ENCODE assay signal across 9 cellular contexts in genomic region chr1:906532-907420, GRCh38. TPM values are rescaled to one million over a fixed set of nuclear protein-coding genes. Genes with fewer than 3 reads are reported as not detected.
DNase-seq lines count a peak whose midpoint lies in the region; ATAC-seq and TF ChIP-seq lines count a peak whose summit lies in the region.
"Had no signal": no experiment of that assay in that cellular context is flagged by ENCODE, and none has a peak within 500 bp of the region (broad histone marks: within the 10 kb centered on the region; RNA-seq: fewer than 3 reads in every experiment).

No MANE protein-coding gene starts in this region.

- H3K9me2 ChIP-seq in HCT116 (ENCODE audit: insufficient read depth): no peaks in the 10 kb centered on the region

- no peak for TF ChIP-seq RAD21 in HCT116 (IDR thresholded peaks at IDR 0.05; ENCODE audit: low read depth)

- ATAC-seq in HCT116: peak; percentile 68
- no peak for ATAC-seq in left ventricle myocardium superior
- ATAC-seq in GM18909 (IDR thresholded peaks at IDR 0.05; ENCODE audit: poor library complexity, unreplicated experiment): no peak
- no peak for ATAC-seq in HG03159 (IDR thresholded peaks at IDR 0.05; ENCODE audit: unreplicated experiment)
- ATAC-seq in HG03196 (IDR thresholded peaks at IDR 0.05; ENCODE audit: unreplicated experiment): no peak

- TF ChIP-seq CTCF in 22Rv1 (IDR thresholded peaks at IDR 0.05): no peak
- TF ChIP-seq CTCF in HCT116 (IDR thresholded peaks at IDR 0.05 in 2 of 3, conservative IDR thresholded peaks at IDR 0.05 in 1 of 3; ENCODE audit: borderline replicate concordance in 1 of 3, insufficient read depth in 1 of 3, low read depth in 2 of 3, low read length in 2 of 3): no peak
- TF ChIP-seq CTCF in WERI-Rb-1 (IDR thresholded peaks at IDR 0.05; ENCODE audit: low read depth, low read length): no peak

- H3K9ac ChIP-seq in HCT116 (ENCODE audit: low read length): peak overlapping the region; percentile 19; the same call in 1 of the 2 replicates

- H3K4me3 ChIP-seq in HCT116 (replicated peaks in 1 of 2; ENCODE audit: low read depth in 1 of 2, low read length in 2 of 2) (no peak overlapping the region), WERI-Rb-1 (ENCODE audit: low read depth, low read length) (no peak overlapping the region)
- H3K4me3 ChIP-seq: uterus had no signal

- peak; percentile 46 for DNase-seq in HCT116 (ENCODE audit: low read depth, low spot score)
- DNase-seq in WERI-Rb-1: no peak
- peak; percentile 35 for DNase-seq in left ventricle myocardium superior
- DNase-seq in stromal cell of bone marrow (ENCODE audit: low read depth): peak; percentile 38

- H2AFZ ChIP-seq in HCT116 (ENCODE audit: low read depth, low read length, poor library complexity, severe bottlenecking): no peak overlapping the region

- CTCF ChIA-PET in HCT116 (lab: Charles Lee): interaction anchor here (1.2 kb wide), 1 partner anchor 31 kb away, joined by 4 read pairs; no protein-coding TSS in a partner anchor

- no peaks in the 10 kb centered on the region for H3K79me2 ChIP-seq in HCT116 (ENCODE audit: insufficient read depth, low read length)

- intact Hi-C loops in HCT116 (cut with micrococcal nuclease) (loop anchor here (1.0 to 2.0 kb wide), 2 partner anchors 17 to 34 kb away; partner anchors contain the start of gene SAMD11), left ventricle myocardium superior (cut with micrococcal nuclease) (no loop called here)

- POLR2A ChIA-PET in HCT116 (lab: Charles Lee): interaction anchor here (0.6 kb wide), 1 partner anchor 10 kb away, joined by 3 read pairs; no protein-coding TSS in a partner anchor

- H3K9me3 ChIP-seq in HCT116 (ENCODE audit: control insufficient read depth in 1 of 2, insufficient read depth in 1 of 2, low read depth in 1 of 2, low read length in 2 of 2) (no peaks in the 10 kb centered on the region), WERI-Rb-1 (ENCODE audit: severe bottlenecking) (no peaks in the 10 kb centered on the region)
- H3K9me3 ChIP-seq: uterus had no signal

- H3K4me2 ChIP-seq in HCT116 (ENCODE audit: low read length): peak overlapping the region; percentile 61

- no peaks in the 10 kb centered on the region for H3K36me3 ChIP-seq in HCT116 (ENCODE audit: control insufficient read depth in 1 of 2, insufficient read depth in 2 of 2, low read length in 2 of 2)
- H3K36me3 ChIP-seq in WERI-Rb-1: peaks cover 14% of the 10 kb centered on the region
- H3K36me3 ChIP-seq: uterus had no signal

- H3K4me1 ChIP-seq in HCT116 (ENCODE audit: control insufficient read depth in 1 of 2, insufficient read depth in 2 of 2, low read length in 2 of 2): peaks cover 35 to 53% of the 10 kb centered on the region in 2 experiments

- BruUV-seq in HCT116 (replicated peaks; lab: Mats Ljungman, UMichigan): no TSS peak

- H3K27ac ChIP-seq in 22Rv1: peak overlapping the region; percentile 62
- H3K27ac ChIP-seq in HCT116 (ENCODE audit: low read depth, low read length): no peak overlapping the region; the same call in 1 of the 2 replicates
- peak overlapping the region; percentile 28; the same call in 1 of the 2 replicates for H3K27ac ChIP-seq in WERI-Rb-1
- H3K27ac ChIP-seq: uterus had no signal

- H3K27me3 ChIP-seq in HCT116 (ENCODE audit: insufficient read depth, low read length): no peaks in the 10 kb centered on the region
- H3K27me3 ChIP-seq in WERI-Rb-1 (ENCODE audit: insufficient read depth, low read depth, severe bottlenecking): no peaks in the 10 kb centered on the region
- H3K27me3 ChIP-seq: uterus had no signal

- RAD21 ChIA-PET in HCT116 (lab: Charles Lee; ENCODE audit: low non-redundant PET in 1 of 2, low total read pairs in 2 of 2, uncharacterized antibody in 2 of 2, unreplicated experiment in 2 of 2): interaction anchor here in 1 of 2 experiments (0.6 kb wide), 1 partner anchor 482 kb away, joined by 3 read pairs; no protein-coding TSS in a partner anchor

- H4K20me1 ChIP-seq in HCT116 (ENCODE audit: insufficient read depth): no peaks in the 10 kb centered on the region

- TF ChIP-seq POLR2A in HCT116 (IDR thresholded peaks at IDR 0.05; ENCODE audit: borderline replicate concordance, extremely low read depth, insufficient read depth, insufficient read length): no peak

TF ChIP-seq in HCT116, 20 proteins besides CTCF, POLR2A, EP300 and RAD21:
- TF ChIP-seq ZFX (IDR thresholded peaks at IDR 0.05): no peak
- TF ChIP-seq MAX (IDR thresholded peaks at IDR 0.05): peak; percentile 72

RNA-seq across cellular contexts. Expression of gene SAMD11, which starts 16.9 kb away (rescaled TPM):
- total RNA-seq in HCT116 (2021; ENCODE audit: unreplicated experiment) (11.5 TPM), left ventricle myocardium superior (2.1 TPM)
- 2.3 and 3.9 TPM in 2 replicates for polyA plus RNA-seq in HCT116 (2012)

RNA-seq across cellular contexts. Expression of gene NOC2L, which starts 52.3 kb away (rescaled TPM):
- total RNA-seq in HCT116 (2021; ENCODE audit: unreplicated experiment): 260 TPM
- polyA plus RNA-seq in HCT116 (2012): 169 and 185 TPM in 2 replicates
- 46.8 TPM for total RNA-seq in left ventricle myocardium superior

RNA-seq across cellular contexts. Expression of gene KLHL17, which starts 53.6 kb away (rescaled TPM):
- total RNA-seq in HCT116 (2021; ENCODE audit: unreplicated experiment) (100.0 TPM), left ventricle myocardium superior (6.6 TPM)
- 58.8 and 68.9 TPM in 2 replicates for polyA plus RNA-seq in HCT116 (2012)

RNA-seq across cellular contexts. Expression of gene PLEKHN1, which starts 59.5 kb away (rescaled TPM):
- total RNA-seq in HCT116 (2021; ENCODE audit: unreplicated experiment) (11.6 TPM), left ventricle myocardium superior (not detected)
- 9.4 and 9.6 TPM in 2 replicates for polyA plus RNA-seq in HCT116 (2012)

Comparison
In these comparisons a context has a peak if more than half of its experiments do, and no peak if none do; other contexts are left out.
1. RNA of gene KLHL17, which starts 53.6 kb away (total RNA-seq): 100.0 TPM in HCT116 (single experiment); 6.6 TPM in left ventricle myocardium superior (single experiment); every median in the first group is over 10 times any median in the second.